In the genomic region with DNA sequence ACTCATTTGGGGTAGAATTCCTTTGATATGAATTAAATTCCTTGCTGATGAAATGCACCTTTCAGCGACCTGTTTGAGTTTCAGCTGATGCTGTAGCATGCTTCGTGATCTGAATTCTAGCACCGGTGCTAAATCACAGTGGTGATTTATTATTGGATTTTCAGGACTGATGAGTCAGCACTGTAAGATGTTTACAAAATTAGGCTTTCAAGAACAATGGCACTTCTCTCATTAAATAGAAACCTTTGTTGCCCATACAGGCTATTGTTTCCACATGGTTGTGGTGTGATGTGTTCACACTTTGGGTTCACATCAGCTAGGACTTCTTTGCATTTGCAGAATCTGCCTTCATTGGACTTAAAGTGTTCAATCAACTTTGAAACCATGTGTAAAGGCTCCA, we compare ENCODE assay signal across 26 cellular contexts.
"Had no signal": no experiment of that assay in that cellular context is flagged by ENCODE, and none has a peak within 500 bp of the region (broad histone marks: within the 10 kb centered on the region; RNA-seq: fewer than 3 reads in every experiment).

No MANE protein-coding gene starts in this region.

- DNase-seq: dermis blood vessel endothelial cell; effector memory CD4-positive, alpha-beta T cell; foreskin keratinocyte; glutamatergic neuron; heart right ventricle; hippocampal formation; left cardiac atrium; left lung; mesendoderm; midbrain; natural killer cell; pancreas; right cardiac atrium; spleen; stimulated activated naive B cell treated with anti-CD40 and anti-IgM and Interleukin-4, amounts not matched to agents 10 μg/mL and 1 μg/mL and 100 μg/mL, for 72 hours; upper lobe of left lung; uterus had no signal

- FAIRE-seq: endothelial cell of umbilical vein, islet of Langerhans, pancreas had no signal

- H3K27me3 ChIP-seq: esophagus muscularis mucosa, foreskin keratinocyte, gastroesophageal sphincter, heart right ventricle, left lung, neutrophil, pancreas, spleen, tibial nerve, upper lobe of left lung, uterus had no signal

- H3K4me3 ChIP-seq: coronary artery, esophagus muscularis mucosa, gastroesophageal sphincter, heart right ventricle, left lung, pancreas, skin epidermis, spleen, thoracic aorta, tibial nerve, upper lobe of left lung, uterus had no signal

- ATAC-seq: foreskin keratinocyte; gastroesophageal sphincter; heart right ventricle; left cardiac atrium; left lung; natural killer cell; pancreas; right cardiac atrium; stimulated activated naive B cell treated with anti-CD40 and anti-IgM and Interleukin-4, amounts not matched to agents 10 μg/mL and 1 μg/mL and 100 μg/mL, for 72 hours had no signal

- H3K27ac ChIP-seq: coronary artery, esophagus muscularis mucosa, foreskin keratinocyte, gastroesophageal sphincter, heart right ventricle, left lung, neutrophil, pancreas, skin epidermis, spleen, thoracic aorta, tibial nerve, upper lobe of left lung, uterus had no signal

- H3K9me3 ChIP-seq: esophagus muscularis mucosa, gastroesophageal sphincter, heart right ventricle, left lung, neutrophil, pancreas, spleen, thoracic aorta, tibial nerve, upper lobe of left lung, uterus had no signal

- H3K36me3 ChIP-seq: esophagus muscularis mucosa, gastroesophageal sphincter, heart right ventricle, left lung, neutrophil, pancreas, spleen, thoracic aorta, tibial nerve, upper lobe of left lung, uterus had no signal

- H3K4me1 ChIP-seq: esophagus muscularis mucosa, foreskin keratinocyte, gastroesophageal sphincter, heart right ventricle, left lung, pancreas, tibial nerve, upper lobe of left lung, uterus had no signal
